14 cellular contexts compared by ENCODE assay signal in genomic region chr4:138330531-138330930, GRCh38.
"Had no signal": no experiment of that assay in that cellular context is flagged by ENCODE, and none has a peak within 500 bp of the region (broad histone marks: within the 10 kb centered on the region; RNA-seq: fewer than 3 reads in every experiment).

No MANE protein-coding gene starts in this region.

- ATAC-seq: foreskin keratinocyte; left ventricle myocardium superior; psoas muscle; stimulated activated naive B cell treated with anti-CD40 and anti-IgM and Interleukin-4, amounts not matched to agents 10 μg/mL and 1 μg/mL and 100 μg/mL, for 72 hours had no signal

- H3K9me3 ChIP-seq: colonic mucosa, psoas muscle, thyroid gland had no signal

- DNase-seq: activated naive CD8-positive, alpha-beta T cell treated with anti-CD3 and anti-CD28 coated beads for 36 hours; caudate nucleus; colonic mucosa; foreskin keratinocyte; glutamatergic neuron; hypothalamus; kidney glomerular epithelial cell; left ventricle myocardium superior; nephron progenitor cell; occipital lobe; psoas muscle; stimulated activated CD4-positive, alpha-beta T cell treated with anti-CD3 and anti-CD28 coated beads, Interleukin-2, amount 100 ng/mL, for 48 hours; stimulated activated naive B cell treated with anti-CD40 and anti-IgM and Interleukin-4, amounts not matched to agents 10 μg/mL and 1 μg/mL and 100 μg/mL, for 72 hours; thyroid gland had no signal

- H3K27ac ChIP-seq: colonic mucosa, foreskin keratinocyte, psoas muscle, thyroid gland had no signal

- H3K4me3 ChIP-seq: colonic mucosa, psoas muscle, thyroid gland had no signal

- H3K4me1 ChIP-seq: colonic mucosa, foreskin keratinocyte, psoas muscle, thyroid gland had no signal

- H3K36me3 ChIP-seq: colonic mucosa, thyroid gland had no signal
